ENCODE assay signal across 26 cellular contexts in genomic region chr14:21287166-21287565, GRCh38. TPM values are rescaled to one million over a fixed set of nuclear protein-coding genes. Genes with fewer than 3 reads are reported as not detected.
DNase-seq lines count a peak whose midpoint lies in the region; ATAC-seq, FAIRE-seq and TF ChIP-seq lines count a peak whose summit lies in the region.
"Had no signal": no experiment of that assay in that cellular context is flagged by ENCODE, and none has a peak within 500 bp of the region (broad histone marks: within the 10 kb centered on the region; RNA-seq: fewer than 3 reads in every experiment).

No MANE protein-coding gene starts in this region.

- peak overlapping the region in 6 of 11 experiments; percentile 14 to 18 (median 17); a peak in 5 of 22 replicates for H3K4me2 ChIP-seq in BLaER1 treated with 17β-estradiol and CSF1 and Interleukin-3, amounts not matched to agents 10 nM and 100 nM
- H3K4me2 ChIP-seq in endothelial cell of umbilical vein (ENCODE audit: insufficient read depth, low read length) (no peak overlapping the region), neural progenitor cell (no peak overlapping the region)
- H3K4me2 ChIP-seq: GM23338 had no signal

- peaks cover 2% of the 10 kb centered on the region for H3K4me1 Mint-ChIP-seq in neural progenitor cell
- H3K4me1 Mint-ChIP-seq: CD4-positive, alpha-beta memory T cell; GM23338; H9 had no signal

- H3K27ac Mint-ChIP-seq in neural progenitor cell: peak overlapping the region; percentile 59
- H3K27ac Mint-ChIP-seq: CD4-positive, alpha-beta memory T cell; GM23338 had no signal

- no peak overlapping the region for H3K9ac ChIP-seq in BLaER1 treated with 17β-estradiol and CSF1 and Interleukin-3, amounts not matched to agents 10 nM and 100 nM
- H3K9ac ChIP-seq in endothelial cell of umbilical vein (replicated peaks; ENCODE audit: extremely low read depth, insufficient read depth, low read length) (no peak overlapping the region), neural progenitor cell (no peak overlapping the region)

- H4K20me1 ChIP-seq in BLaER1 treated with 17β-estradiol and CSF1 and Interleukin-3, amounts not matched to agents 10 nM and 100 nM: no peaks in the 10 kb centered on the region
- H4K20me1 ChIP-seq in endothelial cell of umbilical vein (replicated peaks; ENCODE audit: control insufficient read depth, extremely low read depth, insufficient read depth, low read length) (no peaks in the 10 kb centered on the region), neural progenitor cell (ENCODE audit: low read depth) (no peaks in the 10 kb centered on the region)

- H2AFZ ChIP-seq in endothelial cell of umbilical vein (ENCODE audit: low read depth, low read length) (no peak overlapping the region), neural progenitor cell (replicated peaks) (peak overlapping the region; percentile 29)
- H2AFZ ChIP-seq: GM23338 had no signal

- H3K27me3 ChIP-seq in BLaER1 treated with 17β-estradiol and CSF1 and Interleukin-3, amounts not matched to agents 10 nM and 100 nM: no peaks in the 10 kb centered on the region
- H3K27me3 ChIP-seq in endothelial cell of umbilical vein (ENCODE audit: control insufficient read depth in 2 of 2, insufficient read depth in 2 of 2, low read length in 2 of 2) (peaks cover 0 to 3% of the 10 kb centered on the region in 2 experiments), neural progenitor cell (no peaks in the 10 kb centered on the region), left lung (no peaks in the 10 kb centered on the region)
- H3K27me3 ChIP-seq: BE2C had no signal

- POLR2A ChIA-PET in endothelial cell of umbilical vein (lab: Charles Lee): no interaction called here

- H3K79me2 ChIP-seq in endothelial cell of umbilical vein (ENCODE audit: control insufficient read depth, insufficient read depth, low read length) (no peaks in the 10 kb centered on the region), neural progenitor cell (ENCODE audit: low read depth) (no peaks in the 10 kb centered on the region)

- H3K9me3 ChIP-seq in BLaER1 treated with 17β-estradiol and CSF1 and Interleukin-3, amounts not matched to agents 10 nM and 100 nM (replicated peaks in 1 of 11): no peaks in the 10 kb centered on the region; a peak in 1 of 22 replicates
- no peaks in the 10 kb centered on the region for H3K9me3 ChIP-seq in endothelial cell of umbilical vein (replicated peaks; ENCODE audit: control insufficient read depth, insufficient read depth, low read length)
- no peaks in the 10 kb centered on the region for H3K9me3 ChIP-seq in neural progenitor cell (ENCODE audit: low read depth)
- no peaks in the 10 kb centered on the region for H3K9me3 ChIP-seq in left lung
- H3K9me3 ChIP-seq: BE2C had no signal

- no peaks in the 10 kb centered on the region for H3K36me3 ChIP-seq in BLaER1 treated with 17β-estradiol and CSF1 and Interleukin-3, amounts not matched to agents 10 nM and 100 nM
- H3K36me3 ChIP-seq in endothelial cell of umbilical vein (ENCODE audit: control insufficient read depth in 2 of 2, extremely low read depth in 1 of 2, insufficient read depth in 2 of 2, low read length in 2 of 2) (no peaks in the 10 kb centered on the region), neural progenitor cell (no peaks in the 10 kb centered on the region), left lung (no peaks in the 10 kb centered on the region)
- H3K36me3 ChIP-seq: BE2C had no signal

- no peak for ATAC-seq in left lung
- ATAC-seq: GM23338, HCT116 had no signal

- H3K27me3 Mint-ChIP-seq in neural progenitor cell (ENCODE audit: insufficient read depth, low read depth): no peaks in the 10 kb centered on the region

- no peaks in the 10 kb centered on the region for H3K9me3 Mint-ChIP-seq in neural progenitor cell
- H3K9me3 Mint-ChIP-seq: CD4-positive, alpha-beta memory T cell; GM23338; H9 had no signal

- CTCF ChIA-PET in endothelial cell of umbilical vein (lab: Charles Lee): interaction anchor here (1.2 kb wide), 1 partner anchor 9 kb away, joined by 6 read pairs; no protein-coding TSS in a partner anchor

- no TSS peak for BruUV-seq in endothelial cell of umbilical vein (replicated peaks; lab: Mats Ljungman, UMichigan)

- dilution Hi-C loops in endothelial cell of umbilical vein (cut with MboI; ENCODE audit: extremely low pct_ligation_motif_present, low sequenced_read_pairs): no loop called here

- no peaks in the 10 kb centered on the region for H3K9me1 ChIP-seq in endothelial cell of umbilical vein (replicated peaks; ENCODE audit: control insufficient read depth, extremely low read depth, insufficient read depth, low read length)

- no peaks in the 10 kb centered on the region for H3F3A ChIP-seq in neural progenitor cell (ENCODE audit: low read depth)

- TF ChIP-seq CTCF in endothelial cell of umbilical vein (IDR thresholded peaks at IDR 0.05; ENCODE audit: extremely low read depth in 1 of 2, insufficient read depth in 1 of 2, low read depth in 1 of 2, low read length in 2 of 2) (no peak), neural progenitor cell (IDR thresholded peaks at IDR 0.05) (no peak), left lung (IDR thresholded peaks at IDR 0.05) (no peak)

- DNase-seq in endothelial cell of umbilical vein (ENCODE audit: low read depth, low spot score) (no peak), neural progenitor cell (ENCODE audit: low spot score) (no peak), left lung (no peak), SW480 (ENCODE audit: low spot score) (no peak), NCI-H146 treated with DMSO at 0.1 percent for 48 hours (lab: John Stamatoyannopoulos, UW; ENCODE audit: unreplicated experiment) (no peak)
- DNase-seq: ACHN; AML-193; BE2C; C1 segment of cervical spinal cord; Calu3; CD4-positive, alpha-beta memory T cell; COR-L47; DMS53; DMS79 treated with DMSO at 0.1 percent for 48 hours; GF-D8; H9 had no signal

- TF ChIP-seq POLR2A in endothelial cell of umbilical vein (IDR thresholded peaks at IDR 0.05; ENCODE audit: low read depth, low read length): no peak

- no peaks in the 10 kb centered on the region for H3K36me3 Mint-ChIP-seq in neural progenitor cell
- H3K36me3 Mint-ChIP-seq: CD4-positive, alpha-beta memory T cell had no signal

- H3K27ac ChIP-seq in BLaER1 treated with 17β-estradiol and CSF1 and Interleukin-3, amounts not matched to agents 10 nM and 100 nM: no peak overlapping the region
- H3K27ac ChIP-seq in endothelial cell of umbilical vein (ENCODE audit: insufficient read depth, low read depth, low read length) (no peak overlapping the region), neural progenitor cell (no peak overlapping the region), left lung (no peak overlapping the region)
- H3K27ac ChIP-seq: 22Rv1 had no signal

- H3K4me3 ChIP-seq in BLaER1 treated with 17β-estradiol and CSF1 and Interleukin-3, amounts not matched to agents 10 nM and 100 nM: no peak overlapping the region
- H3K4me3 ChIP-seq in endothelial cell of umbilical vein (replicated peaks in 1 of 3; ENCODE audit: insufficient read depth in 1 of 3, low read depth in 1 of 3, low read length in 3 of 3) (no peak overlapping the region), neural progenitor cell (no peak overlapping the region), left lung (no peak overlapping the region)
- H3K4me3 ChIP-seq: GM23338 had no signal

- peak; percentile 28 for FAIRE-seq in endothelial cell of umbilical vein (lab: Jason Lieb, UNC)
- FAIRE-seq: A204.1, GM12891, GM18507 had no signal

- peaks cover 2 to 23% (median 14%) of the 10 kb centered on the region in 10 experiments for H3K4me1 ChIP-seq in BLaER1 treated with 17β-estradiol and CSF1 and Interleukin-3, amounts not matched to agents 10 nM and 100 nM
- no peaks in the 10 kb centered on the region for H3K4me1 ChIP-seq in endothelial cell of umbilical vein (ENCODE audit: control insufficient read depth, extremely low read depth, insufficient read depth, low read length)
- no peaks in the 10 kb centered on the region for H3K4me1 ChIP-seq in neural progenitor cell
- no peaks in the 10 kb centered on the region for H3K4me1 ChIP-seq in left lung
- H3K4me1 ChIP-seq: BE2C had no signal

- intact Hi-C loops in endothelial cell of umbilical vein (cut with micrococcal nuclease): no loop called here
- intact Hi-C loops in left lung (cut with DNase I): no loop called here

- H3K4me3 Mint-ChIP-seq in neural progenitor cell: no peak overlapping the region
- H3K4me3 Mint-ChIP-seq: CD4-positive, alpha-beta memory T cell; GM23338; H9 had no signal

TF ChIP-seq in endothelial cell of umbilical vein, 7 proteins besides CTCF, POLR2A, EP300 and RAD21 (continues in another document):
- TF ChIP-seq FOS (IDR thresholded peaks at IDR 0.05; ENCODE audit: borderline replicate concordance, insufficient read depth, low read length) (no peak), GATA2 (IDR thresholded peaks at IDR 0.05; ENCODE audit: insufficient read depth, insufficient read length, low read depth, low read length) (no peak), JUN (IDR thresholded peaks at IDR 0.05; ENCODE audit: borderline replicate concordance, insufficient read depth, insufficient read length, low read depth) (no peak)
- TF ChIP-seq, protein P1, sequence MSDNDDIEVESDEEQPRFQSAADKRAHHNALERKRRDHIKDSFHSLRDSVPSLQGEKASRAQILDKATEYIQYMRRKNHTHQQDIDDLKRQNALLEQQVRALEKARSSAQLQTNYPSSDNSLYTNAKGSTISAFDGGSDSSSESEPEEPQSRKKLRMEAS (IDR thresholded peaks at IDR 0.05; ENCODE audit: insufficient read depth, insufficient read length): no peak

RNA-seq across cellular contexts. Expression of gene RPGRIP1, which starts 7.3 kb away (rescaled TPM):
- not detected in 2 replicates for total RNA-seq in endothelial cell of umbilical vein
- not detected in 2 replicates for polyA plus RNA-seq in endothelial cell of umbilical vein
- polyA plus RNA-seq in endothelial cell of umbilical vein (2011; cell fraction: cytosol; rRNA removed): not detected in 2 replicates
- not detected in 2 replicates for polyA plus RNA-seq in endothelial cell of umbilical vein (2011; cell fraction: nucleus; rRNA removed)
- 0.10 TPM in 1 of 2 replicates, not detected in the other for polyA plus RNA-seq in endothelial cell of umbilical vein (2012)
- polyA minus RNA-seq in endothelial cell of umbilical vein: not detected in 2 replicates
- polyA minus RNA-seq in endothelial cell of umbilical vein (2011; cell fraction: cytosol; rRNA and poly(A)+ RNA removed): not detected
- not detected in 2 replicates for polyA minus RNA-seq in endothelial cell of umbilical vein (2011; cell fraction: nucleus; rRNA and poly(A)+ RNA removed)
- total RNA-seq in neural progenitor cell (ENCODE audit: low replicate concordance): 0.47 and 3.4 TPM in 2 replicates
- total RNA-seq in left lung: 1 to 10 TPM in 1 of 2 donors, under 1 TPM in 1; 0.41 to 1.3 TPM
- total RNA-seq: Calu3, Daoy, G401, H4 had no signal
- polyA plus RNA-seq: CD4-positive, alpha-beta memory T cell had no signal

RNA-seq across cellular contexts. Expression of gene HNRNPC, which starts 17.9 kb away (rescaled TPM):
- total RNA-seq in endothelial cell of umbilical vein: 611 and 674 TPM in 2 replicates
- polyA plus RNA-seq in endothelial cell of umbilical vein: 309 and 531 TPM in 2 replicates
- polyA plus RNA-seq in endothelial cell of umbilical vein (2011; cell fraction: cytosol; rRNA removed): 460 and 638 TPM in 2 replicates
- 352 and 493 TPM in 2 replicates for polyA plus RNA-seq in endothelial cell of umbilical vein (2011; cell fraction: nucleus; rRNA removed)
- polyA plus RNA-seq in endothelial cell of umbilical vein (2012): 550 and 764 TPM in 2 replicates
- polyA minus RNA-seq in endothelial cell of umbilical vein: 926 and 952 TPM in 2 replicates
- polyA minus RNA-seq in endothelial cell of umbilical vein (2011; cell fraction: cytosol; rRNA and poly(A)+ RNA removed): 248 TPM
- polyA minus RNA-seq in endothelial cell of umbilical vein (2011; cell fraction: nucleus; rRNA and poly(A)+ RNA removed): 514 and 693 TPM in 2 replicates
- total RNA-seq in neural progenitor cell (ENCODE audit: low replicate concordance): 1,681 and 1,872 TPM in 2 replicates
- total RNA-seq in left lung: 100 to 1,000 TPM; 377 to 427 TPM

Comparison
In these comparisons a context has a peak if more than half of its experiments do, and no peak if none do; other contexts are left out.
1. H3K4me2 ChIP-seq: peak in BLaER1 treated with 17β-estradiol and CSF1 and Interleukin-3, amounts not matched to agents 10 nM and 100 nM (6 of 11); none in endothelial cell of umbilical vein (single experiment) and neural progenitor cell (single experiment).